ENCODE assay signal across 1 cellular context in the genomic region with DNA sequence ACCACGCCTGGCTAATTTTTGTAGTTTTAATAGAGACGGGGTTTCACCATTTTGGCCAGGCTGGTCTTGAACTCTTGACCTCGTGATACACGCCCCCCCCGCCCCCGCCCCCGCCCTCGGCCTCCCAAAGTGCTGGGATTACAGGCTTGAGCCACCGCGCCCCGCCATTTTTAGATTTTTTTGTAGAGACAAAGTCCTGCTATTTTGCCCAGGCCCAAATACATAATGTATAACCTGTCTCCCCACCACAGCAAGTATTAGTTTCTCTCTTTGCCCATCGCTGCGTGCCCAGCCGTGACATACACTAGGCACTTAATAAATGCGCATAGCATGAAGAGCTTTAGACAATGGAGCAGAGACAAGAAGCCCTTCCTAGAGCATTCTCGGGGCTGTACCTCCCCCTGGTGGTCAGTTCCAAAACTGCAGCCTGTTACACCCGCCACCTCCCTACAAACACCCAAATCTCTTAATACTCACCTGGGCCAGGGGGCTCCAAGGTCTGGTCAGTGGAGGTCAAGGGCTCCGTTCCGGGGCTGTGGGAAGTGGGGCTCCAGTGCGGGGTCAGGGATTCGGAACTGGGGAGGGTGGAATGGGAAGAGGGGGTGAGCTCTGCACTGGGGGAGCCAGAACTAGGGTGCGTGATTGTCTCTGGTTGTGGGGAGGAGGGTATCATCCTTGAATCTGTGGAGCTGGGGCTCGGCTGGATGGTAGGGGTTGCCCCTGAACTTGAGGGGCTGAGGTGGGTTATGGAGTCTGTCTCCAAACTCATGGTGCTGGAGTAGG.
TF ChIP-seq lines count a peak whose summit lies in the region.

No MANE protein-coding gene starts in this region.

TF ChIP-seq in K562, 482 proteins besides CTCF, POLR2A, EP300 and RAD21 (continued from another document):
- no peak for TF ChIP-seq ZNF280B (CRISPR knock-in tag; IDR thresholded peaks at IDR 0.05)
